In the genomic region with DNA sequence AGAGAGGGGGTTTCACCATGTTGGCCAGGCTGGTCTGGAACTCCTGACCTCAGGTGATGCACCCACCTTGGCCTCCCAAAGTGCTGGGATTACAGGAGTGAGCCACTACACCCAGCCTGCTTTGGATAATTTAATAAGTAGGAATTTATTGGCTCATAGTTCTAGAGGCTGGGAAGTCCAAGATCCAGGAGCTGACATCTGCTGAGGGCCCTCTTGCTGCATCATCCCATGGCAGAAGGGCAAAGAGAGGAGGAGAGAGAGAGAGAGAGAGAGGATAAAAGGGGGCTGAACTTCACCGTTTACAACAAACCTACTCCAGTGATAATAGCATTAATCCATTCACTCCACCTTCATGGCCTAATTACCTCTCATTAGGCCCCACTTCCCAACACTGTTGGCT, we compare ENCODE assay signal across 19 cellular contexts.
DNase-seq lines count a peak whose midpoint lies in the region; ATAC-seq and TF ChIP-seq lines count a peak whose summit lies in the region.
"Had no signal": no experiment of that assay in that cellular context is flagged by ENCODE, and none has a peak within 500 bp of the region (broad histone marks: within the 10 kb centered on the region; RNA-seq: fewer than 3 reads in every experiment).

No MANE protein-coding gene starts in this region.

- POLR2A ChIA-PET in Panc1 (lab: Charles Lee): no interaction called here

- intact Hi-C loops in Panc1 (cut with micrococcal nuclease; ENCODE audit: unreplicated experiment): loop anchor here (5.0 kb wide), 1 partner anchor 292 kb away; no protein-coding TSS in a partner anchor

- H3K9me3 Mint-ChIP-seq in nephron: peaks cover 8% of the 10 kb centered on the region
- H3K9me3 Mint-ChIP-seq: CD8-positive, alpha-beta T cell had no signal

- peak overlapping the region; percentile 34 to 39 (median 34) for H3K27ac Mint-ChIP-seq in nephron
- H3K27ac Mint-ChIP-seq: B cell; CD4-positive, CD25-positive, alpha-beta regulatory T cell; CD8-positive, alpha-beta T cell had no signal

- H3K9me3 ChIP-seq in Panc1 (ENCODE audit: control insufficient read depth, insufficient read depth, low read depth, low read length): no peaks in the 10 kb centered on the region
- H3K9me3 ChIP-seq: BLaER1, Caco-2 had no signal

- peaks cover 4% of the 10 kb centered on the region for H3K36me3 Mint-ChIP-seq in nephron (ENCODE audit: low read depth)
- H3K36me3 Mint-ChIP-seq: CD4-positive, CD25-positive, alpha-beta regulatory T cell; CD8-positive, alpha-beta T cell had no signal

- ATAC-seq in Panc1 (no peak), HG03097 (IDR thresholded peaks at IDR 0.05; ENCODE audit: low FRiP score, unreplicated experiment) (no peak)
- ATAC-seq: CD8-positive, alpha-beta T cell; GM12878 had no signal

- TF ChIP-seq CTCF in Panc1 (IDR thresholded peaks at IDR 0.05): no peak
- no peak for TF ChIP-seq CTCF in nephron (IDR thresholded peaks at IDR 0.05; ENCODE audit: unreplicated experiment in 3 of 3)

- no peak overlapping the region for H3K4me3 Mint-ChIP-seq in nephron
- H3K4me3 Mint-ChIP-seq: B cell; CD4-positive, CD25-positive, alpha-beta regulatory T cell; CD8-positive, alpha-beta T cell had no signal

- H3K27me3 ChIP-seq in Panc1 (ENCODE audit: control insufficient read depth, insufficient read depth, low read length): no peaks in the 10 kb centered on the region
- H3K27me3 ChIP-seq: BLaER1 had no signal

- peaks cover 45% of the 10 kb centered on the region for H3K4me1 ChIP-seq in Panc1 (ENCODE audit: control insufficient read depth, insufficient read depth, low read length)

- peaks cover 62% of the 10 kb centered on the region for H3K4me1 Mint-ChIP-seq in nephron

- BruUV-seq in Panc1 (replicated peaks; lab: Mats Ljungman, UMichigan): no TSS peak

- in situ Hi-C loops in Panc1 (cut with HindIII; ENCODE audit: low pct_unique_long_range_greater_than_20kb, low sequenced_read_pairs): no loop called here

- peak overlapping the region; percentile 81; the same call in 1 of the 2 replicates for H3K27ac ChIP-seq in Panc1 (ENCODE audit: low read length)
- H3K27ac ChIP-seq: BLaER1, C4-2B, GM23248 had no signal

- CTCF ChIA-PET in Panc1 (lab: Charles Lee): no interaction called here

- DNase-seq in NCI-H82 (lab: John Stamatoyannopoulos, UW): peak; percentile 46
- no peak for DNase-seq in NCI-H82 treated with DMSO at 0.1 percent for 48 hours (lab: John Stamatoyannopoulos, UW; ENCODE audit: unreplicated experiment)
- no peak for DNase-seq in Panc1 (ENCODE audit: low read depth, low spot score)
- no peak for DNase-seq in mesenteric fat pad (ENCODE audit: low spot score)
- DNase-seq: Caco-2; CD4-positive, CD25-positive, alpha-beta regulatory T cell; CD8-positive, alpha-beta T cell; DMS153; DND-41; GDM1; H7; HCEC 1CT had no signal

- peaks cover 14% of the 10 kb centered on the region for H3K27me3 Mint-ChIP-seq in nephron (ENCODE audit: low read depth)
- H3K27me3 Mint-ChIP-seq: B cell had no signal

- H3K36me3 ChIP-seq in Panc1 (ENCODE audit: control insufficient read depth, insufficient read depth, low read length): no peaks in the 10 kb centered on the region
- H3K36me3 ChIP-seq: BLaER1 had no signal

- H3K4me3 ChIP-seq in Panc1 (ENCODE audit: low read depth in 2 of 2, low read length in 2 of 2): no peak overlapping the region
- H3K4me3 ChIP-seq: BLaER1, GM12878, GM23248 had no signal
